ENCODE assay signal across 12 cellular contexts in genomic region chr9:71781391-71781790, GRCh38. TPM values are rescaled to one million over a fixed set of nuclear protein-coding genes. Genes with fewer than 3 reads are reported as not detected.
A peak's percentile ranks its signal among the peaks of the same experiment; 100 is the strongest.
DNase-seq lines count a peak whose midpoint lies in the region; ATAC-seq and TF ChIP-seq lines count a peak whose summit lies in the region.
"Had no signal": no experiment of that assay in that cellular context is flagged by ENCODE, and none has a peak within 500 bp of the region (broad histone marks: within the 10 kb centered on the region; RNA-seq: fewer than 3 reads in every experiment).

No MANE protein-coding gene starts in this region.

- H3K36me3 Mint-ChIP-seq in endodermal cell (ENCODE audit: low read depth): no peaks in the 10 kb centered on the region

- no peaks in the 10 kb centered on the region for H3K27me3 ChIP-seq in effector memory CD4-positive, alpha-beta T cell (replicated peaks; ENCODE audit: control insufficient read depth, insufficient read depth, low read length, poor library complexity, severe bottlenecking)
- H3K27me3 ChIP-seq in heart left ventricle: no peaks in the 10 kb centered on the region
- H3K27me3 ChIP-seq in endodermal cell (ENCODE audit: control insufficient read depth, insufficient read depth, low read length, poor library complexity, severe bottlenecking): no peaks in the 10 kb centered on the region
- H3K27me3 ChIP-seq: neutrophil, SJSA1 had no signal

- ATAC-seq in GM18861 (IDR thresholded peaks at IDR 0.05; ENCODE audit: unreplicated experiment) (peak; percentile 64), GM21515 (IDR thresholded peaks at IDR 0.05; ENCODE audit: unreplicated experiment) (peak; percentile 65), HG03175 (IDR thresholded peaks at IDR 0.05; ENCODE audit: unreplicated experiment) (peak; percentile 41), heart left ventricle (no peak)
- ATAC-seq: HCT116 had no signal

- H3K27me3 Mint-ChIP-seq in endodermal cell (ENCODE audit: insufficient read depth): no peaks in the 10 kb centered on the region

- TF ChIP-seq CTCF in heart left ventricle (IDR thresholded peaks at IDR 0.05) (no peak), endodermal cell (conservative IDR thresholded peaks at IDR 0.05) (no peak)

- H3K9me3 ChIP-seq in effector memory CD4-positive, alpha-beta T cell (ENCODE audit: control insufficient read depth, low read length): no peaks in the 10 kb centered on the region
- no peaks in the 10 kb centered on the region for H3K9me3 ChIP-seq in heart left ventricle
- H3K9me3 ChIP-seq in endodermal cell (ENCODE audit: control insufficient read depth, low read length): no peaks in the 10 kb centered on the region
- H3K9me3 ChIP-seq: neutrophil, SJSA1 had no signal

- H3K27ac Mint-ChIP-seq in endodermal cell: no peak overlapping the region

- H3K9me3 Mint-ChIP-seq in endodermal cell: no peaks in the 10 kb centered on the region

- H3K27ac ChIP-seq in effector memory CD4-positive, alpha-beta T cell (ENCODE audit: insufficient read depth, low read length, poor library complexity, severe bottlenecking): peak overlapping the region; percentile 6
- H3K27ac ChIP-seq in heart left ventricle (peak overlapping the region in 1 of 12 donors; percentile 46), endodermal cell (ENCODE audit: low read depth, low read length) (no peak overlapping the region)
- H3K27ac ChIP-seq: neutrophil, SJSA1 had no signal

- no peak overlapping the region for H3K4me3 ChIP-seq in effector memory CD4-positive, alpha-beta T cell (ENCODE audit: insufficient read depth, low read depth, low read length, poor library complexity, severe bottlenecking)
- H3K4me3 ChIP-seq in heart left ventricle (no peak overlapping the region), endodermal cell (ENCODE audit: low read length) (no peak overlapping the region)
- H3K4me3 ChIP-seq: SJSA1 had no signal

- intact Hi-C loops in heart left ventricle (cut with DNase I): no loop called here

- no peak overlapping the region for H3K4me3 Mint-ChIP-seq in endodermal cell

- TF ChIP-seq POLR2A in heart left ventricle (IDR thresholded peaks at IDR 0.05): no peak

- H3K4me1 Mint-ChIP-seq in endodermal cell: peaks cover 6% of the 10 kb centered on the region

- H3K4me1 ChIP-seq in effector memory CD4-positive, alpha-beta T cell (ENCODE audit: control insufficient read depth, insufficient read depth, low read length, poor library complexity, severe bottlenecking): peaks cover 33% of the 10 kb centered on the region
- peaks cover 0 to 6% (median 0%) of the 10 kb centered on the region in 12 donors for H3K4me1 ChIP-seq in heart left ventricle
- H3K4me1 ChIP-seq in endodermal cell (ENCODE audit: control insufficient read depth, insufficient read depth, low read length): no peaks in the 10 kb centered on the region
- H3K4me1 ChIP-seq: SJSA1 had no signal

- H3K9ac ChIP-seq in endodermal cell (ENCODE audit: extremely low read depth, low read length, poor library complexity, severe bottlenecking): no peak overlapping the region

- DNase-seq in effector memory CD4-positive, alpha-beta T cell: no peak
- DNase-seq in DMS 273 (lab: John Stamatoyannopoulos, UW; ENCODE audit: unreplicated experiment) (no peak), heart left ventricle (no peak), endodermal cell (no peak), DMS53 (lab: John Stamatoyannopoulos, UW) (no peak)
- DNase-seq: DND-41 had no signal

- no peaks in the 10 kb centered on the region for H3K36me3 ChIP-seq in effector memory CD4-positive, alpha-beta T cell (ENCODE audit: control insufficient read depth, insufficient read depth, low read length)
- H3K36me3 ChIP-seq in heart left ventricle (no peaks in the 10 kb centered on the region), endodermal cell (ENCODE audit: control insufficient read depth, insufficient read depth, low read length) (no peaks in the 10 kb centered on the region)
- H3K36me3 ChIP-seq: neutrophil, SJSA1 had no signal

RNA-seq across cellular contexts. Expression of gene CEMIP2, which starts 13.1 kb away (rescaled TPM):
- total RNA-seq in heart left ventricle (10 to 100 TPM in 2 of 9 donors, 1 to 10 TPM in 7; 6.7 to 49.3 (median 7.4) TPM), endodermal cell (10 to 100 TPM; 57.9 to 70.1 TPM)
- polyA plus RNA-seq in heart left ventricle: 1 to 10 TPM; 5.8 to 8.7 TPM
- 143 TPM for polyA plus RNA-seq in endodermal cell (2013, experiment 1 of 2)
- polyA plus RNA-seq in endodermal cell (2013, experiment 2 of 2): 152 TPM

Comparison
In these comparisons a context has a peak if more than half of its experiments do, and no peak if none do; other contexts are left out.
1. ATAC-seq: peak in GM18861 (single experiment), GM21515 (single experiment) and HG03175 (single experiment); none in heart left ventricle (0 of 4).